18 cellular contexts compared by ENCODE assay signal in the genomic region with DNA sequence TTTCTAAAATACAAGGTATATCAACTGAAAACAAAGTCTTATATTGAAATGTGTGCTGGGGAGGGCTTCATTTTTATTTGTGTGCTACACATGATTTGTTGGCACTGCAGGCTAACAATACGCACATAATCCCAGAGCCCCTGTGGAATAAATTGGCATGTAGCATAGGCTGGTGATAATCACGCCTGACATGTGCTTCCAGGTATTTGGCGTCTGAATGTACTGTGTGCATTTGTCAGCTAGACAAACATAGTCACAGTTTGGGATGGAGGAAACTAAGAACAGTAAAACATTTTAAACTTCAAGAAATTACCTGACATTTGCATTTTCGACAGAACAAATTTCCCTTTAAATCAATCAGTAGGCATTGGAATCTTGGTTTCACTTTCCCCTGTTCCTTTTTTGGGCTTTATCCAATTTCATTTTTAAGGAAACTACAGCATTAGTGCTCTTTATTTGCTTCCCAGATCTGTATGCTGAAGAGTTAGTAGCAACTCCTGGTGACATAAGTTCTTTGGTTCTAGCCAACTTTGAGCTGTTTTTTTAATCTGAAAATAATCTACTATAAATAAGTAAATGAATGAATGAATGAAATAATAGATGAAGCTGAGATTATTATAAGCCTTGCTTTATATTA.
A peak's percentile ranks its signal among the peaks of the same experiment; 100 is the strongest.
DNase-seq lines count a peak whose midpoint lies in the region; ATAC-seq, FAIRE-seq and TF ChIP-seq lines count a peak whose summit lies in the region.
"Had no signal": no experiment of that assay in that cellular context is flagged by ENCODE, and none has a peak within 500 bp of the region (broad histone marks: within the 10 kb centered on the region; RNA-seq: fewer than 3 reads in every experiment).

No MANE protein-coding gene starts in this region.

- H3K9me3 ChIP-seq in adipocyte (ENCODE audit: control insufficient read depth, low read length) (peaks cover 4% of the 10 kb centered on the region), pancreas (no peaks in the 10 kb centered on the region)
- H3K9me3 ChIP-seq: HAP-1 had no signal

- H3K9me3 Mint-ChIP-seq in activated naive CD4-positive, alpha-beta T cell treated with anti-CD3 and anti-CD28 coated beads, Interleukin-2, amount 10 ng/mL, durations not matched to agents 7 days and 5 days = peaks cover 2% of the 10 kb centered on the region
- peaks cover 25% of the 10 kb centered on the region for H3K9me3 Mint-ChIP-seq in WTC11

- H3K4me1 Mint-ChIP-seq in activated naive CD4-positive, alpha-beta T cell treated with anti-CD3 and anti-CD28 coated beads, Interleukin-2, amount 10 ng/mL, durations not matched to agents 7 days and 5 days = no peaks in the 10 kb centered on the region
- H3K4me1 Mint-ChIP-seq in WTC11 = no peaks in the 10 kb centered on the region
- H3K4me1 Mint-ChIP-seq: activated naive CD8-positive, alpha-beta T cell treated with anti-CD3 and anti-CD28 coated beads, Interleukin-2, amount 10 ng/mL, durations not matched to agents 7 days and 5 days had no signal

- TF ChIP-seq CTCF in epithelial cell of esophagus (IDR thresholded peaks at IDR 0.05; ENCODE audit: insufficient read depth, low read depth, low read length, missing control alignments) = no peak
- no peak for TF ChIP-seq CTCF in pancreas (IDR thresholded peaks at IDR 0.05)
- no peak for TF ChIP-seq CTCF in WTC11 (IDR thresholded peaks at IDR 0.05)
- TF ChIP-seq CTCF in GM20000 (IDR thresholded peaks at IDR 0.05; ENCODE audit: extremely low read depth, missing control alignments) = no peak

- no peak overlapping the region for H3K4me3 Mint-ChIP-seq in activated naive CD4-positive, alpha-beta T cell treated with anti-CD3 and anti-CD28 coated beads, Interleukin-2, amount 10 ng/mL, durations not matched to agents 7 days and 5 days
- no peak overlapping the region for H3K4me3 Mint-ChIP-seq in WTC11
- H3K4me3 Mint-ChIP-seq: activated naive CD8-positive, alpha-beta T cell treated with anti-CD3 and anti-CD28 coated beads, Interleukin-2, amount 10 ng/mL, durations not matched to agents 7 days and 5 days had no signal

- no peaks in the 10 kb centered on the region for H3K27me3 ChIP-seq in adipocyte (replicated peaks; ENCODE audit: control insufficient read depth, insufficient read depth, low read length)
- no peaks in the 10 kb centered on the region for H3K27me3 ChIP-seq in pancreas
- H3K27me3 ChIP-seq: cardiac muscle cell, spleen had no signal

- CTCF ChIA-PET in activated naive CD4-positive, alpha-beta T cell treated with anti-CD3 and anti-CD28 coated beads, Interleukin-2, amount 10 ng/mL, durations not matched to agents 7 days and 5 days (lab: Charles Lee) = no interaction called here
- CTCF ChIA-PET in WTC11 (lab: Charles Lee) = no interaction called here

- in situ Hi-C loops in G401 (cut with HindIII; ENCODE audit: low sequenced_read_pairs) = no loop called here

- H3K4me1 ChIP-seq in adipocyte (ENCODE audit: control insufficient read depth, insufficient read depth, low read length) (no peaks in the 10 kb centered on the region), pancreas (no peaks in the 10 kb centered on the region)
- H3K4me1 ChIP-seq: HAP-1, spleen had no signal

- no peaks in the 10 kb centered on the region for H3K36me3 Mint-ChIP-seq in activated naive CD4-positive, alpha-beta T cell treated with anti-CD3 and anti-CD28 coated beads, Interleukin-2, amount 10 ng/mL, durations not matched to agents 7 days and 5 days
- peaks cover 24% of the 10 kb centered on the region for H3K36me3 Mint-ChIP-seq in WTC11
- H3K36me3 Mint-ChIP-seq: activated naive CD8-positive, alpha-beta T cell treated with anti-CD3 and anti-CD28 coated beads, Interleukin-2, amount 10 ng/mL, durations not matched to agents 7 days and 5 days had no signal

- peak in 3 of 4 donors; percentile 68 to 76 (median 70) for ATAC-seq in pancreas
- no peak for ATAC-seq in WTC11
- no peak for ATAC-seq in HG03442 (IDR thresholded peaks at IDR 0.05; ENCODE audit: unreplicated experiment)

- H3K36me3 ChIP-seq in adipocyte (ENCODE audit: control insufficient read depth, insufficient read depth, low read length, severe bottlenecking) = no peaks in the 10 kb centered on the region
- no peaks in the 10 kb centered on the region for H3K36me3 ChIP-seq in pancreas
- H3K36me3 ChIP-seq: cardiac muscle cell, HAP-1, spleen had no signal

- intact Hi-C loops in pancreas (cut with DNase I) = no loop called here

- no peak for FAIRE-seq in pancreas (lab: Jason Lieb, UNC)
- FAIRE-seq: GM12892 had no signal

- H3K4me3 ChIP-seq in adipocyte (ENCODE audit: low read length) = peak overlapping the region; percentile 75
- H3K4me3 ChIP-seq in epithelial cell of esophagus (ENCODE audit: low read length) = peak overlapping the region; percentile 9
- H3K4me3 ChIP-seq in pancreas = peak overlapping the region in 2 of 4 donors; percentile 8 to 26
- H3K4me3 ChIP-seq: cardiac muscle cell, HAP-1 had no signal

- no peaks in the 10 kb centered on the region for H3K27me3 Mint-ChIP-seq in activated naive CD4-positive, alpha-beta T cell treated with anti-CD3 and anti-CD28 coated beads, Interleukin-2, amount 10 ng/mL, durations not matched to agents 7 days and 5 days
- no peaks in the 10 kb centered on the region; the same call in 1 of the 2 replicates for H3K27me3 Mint-ChIP-seq in WTC11 (ENCODE audit: low read depth)
- H3K27me3 Mint-ChIP-seq: activated naive CD8-positive, alpha-beta T cell treated with anti-CD3 and anti-CD28 coated beads, Interleukin-2, amount 10 ng/mL, durations not matched to agents 7 days and 5 days had no signal

- WGBS in pancreas, 2 donors = 13 to 24% methylated on average over 4 of the region's 4 CpGs

- no peak overlapping the region for H3K9ac ChIP-seq in adipocyte (ENCODE audit: low read length)

- DNase-seq in G401 (ENCODE audit: low spot score) = peak; percentile 61
- DNase-seq in adipocyte (ENCODE audit: low read depth) = peak; percentile 1
- peak; percentile 8 for DNase-seq in epithelial cell of esophagus (ENCODE audit: low read depth)
- DNase-seq in pancreas = no peak
- DNase-seq in activated naive CD4-positive, alpha-beta T cell treated with anti-CD3 and anti-CD28 coated beads, Interleukin-2, amount 10 ng/mL, durations not matched to agents 7 days and 5 days = no peak
- DNase-seq in WTC11 (ENCODE audit: low spot score) = no peak
- no peak for DNase-seq in GM20000 (ENCODE audit: low spot score)
- DNase-seq: activated CD4-positive, alpha-beta T cell treated with anti-CD3 and anti-CD28 coated beads for 1 hour; activated naive CD8-positive, alpha-beta T cell treated with anti-CD3 and anti-CD28 coated beads, Interleukin-2, amount 10 ng/mL, durations not matched to agents 7 days and 5 days; effector CD8-positive, alpha-beta T cell; mesendoderm; NCI-H1694; spleen; stimulated activated CD4-positive, alpha-beta T cell treated with anti-CD3 and anti-CD28 coated beads, Interleukin-4, amount 100 ng/mL, for 4 hours had no signal

- POLR2A ChIA-PET in WTC11 (lab: Charles Lee) = no interaction called here

- no peak overlapping the region for H3K27ac Mint-ChIP-seq in activated naive CD4-positive, alpha-beta T cell treated with anti-CD3 and anti-CD28 coated beads, Interleukin-2, amount 10 ng/mL, durations not matched to agents 7 days and 5 days
- no peak overlapping the region for H3K27ac Mint-ChIP-seq in WTC11
- H3K27ac Mint-ChIP-seq: activated naive CD8-positive, alpha-beta T cell treated with anti-CD3 and anti-CD28 coated beads, Interleukin-2, amount 10 ng/mL, durations not matched to agents 7 days and 5 days had no signal

- H3K27ac ChIP-seq in pancreas = no peak overlapping the region
- H3K27ac ChIP-seq: cardiac muscle cell, spleen had no signal

TF ChIP-seq in WTC11, 78 proteins besides CTCF, POLR2A, EP300 and RAD21:
- TF ChIP-seq NR2C2 (CRISPR knock-in tag; IDR thresholded peaks at IDR 0.05) (no peak), ZNF671 (CRISPR knock-in tag; IDR thresholded peaks at IDR 0.05) (no peak), TEAD4 (CRISPR knock-in tag; IDR thresholded peaks at IDR 0.05) (no peak), TEAD1 (CRISPR knock-in tag; IDR thresholded peaks at IDR 0.05) (no peak), SMAD3 (CRISPR knock-in tag; IDR thresholded peaks at IDR 0.05; ENCODE audit: borderline replicate concordance) (no peak), NR1H2 (CRISPR knock-in tag; IDR thresholded peaks at IDR 0.05) (no peak), FOXK1 (CRISPR knock-in tag; IDR thresholded peaks at IDR 0.05) (no peak), RORB (CRISPR knock-in tag; IDR thresholded peaks at IDR 0.05) (no peak)
- TF ChIP-seq, protein P1, sequence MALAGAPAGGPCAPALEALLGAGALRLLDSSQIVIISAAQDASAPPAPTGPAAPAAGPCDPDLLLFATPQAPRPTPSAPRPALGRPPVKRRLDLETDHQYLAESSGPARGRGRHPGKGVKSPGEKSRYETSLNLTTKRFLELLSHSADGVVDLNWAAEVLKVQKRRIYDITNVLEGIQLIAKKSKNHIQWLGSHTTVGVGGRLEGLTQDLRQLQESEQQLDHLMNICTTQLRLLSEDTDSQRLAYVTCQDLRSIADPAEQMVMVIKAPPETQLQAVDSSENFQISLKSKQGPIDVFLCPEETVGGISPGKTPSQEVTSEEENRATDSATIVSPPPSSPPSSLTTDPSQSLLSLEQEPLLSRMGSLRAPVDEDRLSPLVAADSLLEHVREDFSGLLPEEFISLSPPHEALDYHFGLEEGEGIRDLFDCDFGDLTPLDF (CRISPR knock-in tag; IDR thresholded peaks at IDR 0.05) = no peak
- TF ChIP-seq, protein P2, sequence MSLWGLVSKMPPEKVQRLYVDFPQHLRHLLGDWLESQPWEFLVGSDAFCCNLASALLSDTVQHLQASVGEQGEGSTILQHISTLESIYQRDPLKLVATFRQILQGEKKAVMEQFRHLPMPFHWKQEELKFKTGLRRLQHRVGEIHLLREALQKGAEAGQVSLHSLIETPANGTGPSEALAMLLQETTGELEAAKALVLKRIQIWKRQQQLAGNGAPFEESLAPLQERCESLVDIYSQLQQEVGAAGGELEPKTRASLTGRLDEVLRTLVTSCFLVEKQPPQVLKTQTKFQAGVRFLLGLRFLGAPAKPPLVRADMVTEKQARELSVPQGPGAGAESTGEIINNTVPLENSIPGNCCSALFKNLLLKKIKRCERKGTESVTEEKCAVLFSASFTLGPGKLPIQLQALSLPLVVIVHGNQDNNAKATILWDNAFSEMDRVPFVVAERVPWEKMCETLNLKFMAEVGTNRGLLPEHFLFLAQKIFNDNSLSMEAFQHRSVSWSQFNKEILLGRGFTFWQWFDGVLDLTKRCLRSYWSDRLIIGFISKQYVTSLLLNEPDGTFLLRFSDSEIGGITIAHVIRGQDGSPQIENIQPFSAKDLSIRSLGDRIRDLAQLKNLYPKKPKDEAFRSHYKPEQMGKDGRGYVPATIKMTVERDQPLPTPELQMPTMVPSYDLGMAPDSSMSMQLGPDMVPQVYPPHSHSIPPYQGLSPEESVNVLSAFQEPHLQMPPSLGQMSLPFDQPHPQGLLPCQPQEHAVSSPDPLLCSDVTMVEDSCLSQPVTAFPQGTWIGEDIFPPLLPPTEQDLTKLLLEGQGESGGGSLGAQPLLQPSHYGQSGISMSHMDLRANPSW (CRISPR knock-in tag; conservative IDR thresholded peaks at IDR 0.05; ENCODE audit: low read depth) = no peak
TF ChIP-seq in WTC11: peak in this region for 0.

Comparison
In these comparisons a context has a peak if more than half of its experiments do, and no peak if none do; other contexts are left out.
1. DNase-seq: peak in G401 (single experiment), adipocyte (single experiment) and epithelial cell of esophagus (single experiment); none in pancreas (0 of 6), activated naive CD4-positive, alpha-beta T cell treated with anti-CD3 and anti-CD28 coated beads, Interleukin-2, amount 10 ng/mL, durations not matched to agents 7 days and 5 days (single experiment), WTC11 (single experiment) and GM20000 (single experiment).
2. ATAC-seq: peak in pancreas (3 of 4); none in WTC11 (single experiment) and HG03442 (single experiment).